Comparison of ENCODE assay signal across 8 cellular contexts in genomic region chr2:32772623-32773221, GRCh38.
DNase-seq lines count a peak whose midpoint lies in the region; ATAC-seq and TF ChIP-seq lines count a peak whose summit lies in the region.

No MANE protein-coding gene starts in this region.

- H3K4me3 ChIP-seq in astrocyte of the spinal cord (ENCODE audit: low read depth, low read length): no peak overlapping the region
- H3K4me3 ChIP-seq in suprapubic skin: no peak overlapping the region

- TF ChIP-seq CTCF in natural killer cell (IDR thresholded peaks at IDR 0.05) (peak; percentile 46), astrocyte of the spinal cord (IDR thresholded peaks at IDR 0.05; ENCODE audit: low read depth, low read length) (peak; percentile 63), suprapubic skin (IDR thresholded peaks at IDR 0.05) (peak; percentile 40 to 41)

- H3K4me1 ChIP-seq in suprapubic skin: peaks cover 9% of the 10 kb centered on the region

- in situ Hi-C loops in astrocyte of the spinal cord (cut with HindIII; ENCODE audit: low sequenced_read_pairs): no loop called here

- intact Hi-C loops in natural killer cell (cut with micrococcal nuclease): no loop called here

- H3K27me3 ChIP-seq in suprapubic skin: no peaks in the 10 kb centered on the region

- H3K36me3 ChIP-seq in suprapubic skin: peaks cover under 1% of the 10 kb centered on the region

- 52% methylated on average over 4 of the region's 4 CpGs for WGBS in suprapubic skin

- no peak overlapping the region for H3K27ac ChIP-seq in suprapubic skin

- ATAC-seq in natural killer cell: no peak
- ATAC-seq in natural killer cell treated with Interleukin-12 subunit alpha and Interleukin-12 subunit beta and Interleukin-15 and Interleukin-18, amount 100 ng/mL, for 72 hours: no peak
- no peak for ATAC-seq in HG03196 (IDR thresholded peaks at IDR 0.05; ENCODE audit: unreplicated experiment)

- no peak overlapping the region for H3K4me3 Mint-ChIP-seq in natural killer cell
- no peak overlapping the region for H3K4me3 Mint-ChIP-seq in natural killer cell treated with Interleukin-12 subunit alpha and Interleukin-12 subunit beta and Interleukin-15 and Interleukin-18, amount 100 ng/mL, for 72 hours

- H3K36me3 Mint-ChIP-seq in natural killer cell: no peaks in the 10 kb centered on the region
- H3K36me3 Mint-ChIP-seq in natural killer cell treated with Interleukin-12 subunit alpha and Interleukin-12 subunit beta and Interleukin-15 and Interleukin-18, amount 100 ng/mL, for 72 hours: no peaks in the 10 kb centered on the region

- no peak for TF ChIP-seq EP300 in suprapubic skin (IDR thresholded peaks at IDR 0.05)

- no peak overlapping the region for H3K27ac Mint-ChIP-seq in natural killer cell
- H3K27ac Mint-ChIP-seq in natural killer cell treated with Interleukin-12 subunit alpha and Interleukin-12 subunit beta and Interleukin-15 and Interleukin-18, amount 100 ng/mL, for 72 hours: no peak overlapping the region

- H3K27me3 Mint-ChIP-seq in natural killer cell (ENCODE audit: low read depth in 2 of 2): no peaks in the 10 kb centered on the region
- H3K27me3 Mint-ChIP-seq in natural killer cell treated with Interleukin-12 subunit alpha and Interleukin-12 subunit beta and Interleukin-15 and Interleukin-18, amount 100 ng/mL, for 72 hours: no peaks in the 10 kb centered on the region

- no peak for DNase-seq in natural killer cell
- DNase-seq in natural killer cell treated with Interleukin-12 subunit alpha and Interleukin-12 subunit beta and Interleukin-15 and Interleukin-18, amount 100 ng/mL, for 72 hours (ENCODE audit: low spot score): no peak
- DNase-seq in NCI-H146 treated with DMSO at 0.1 percent for 48 hours (lab: John Stamatoyannopoulos, UW; ENCODE audit: unreplicated experiment): peak; percentile 5
- DNase-seq in astrocyte of the spinal cord (ENCODE audit: low read depth, low spot score): peak; percentile 67
- DNase-seq in iPS DF 19.7 (ENCODE audit: low read depth, low spot score): peak; percentile 9
- DNase-seq in suprapubic skin (ENCODE audit: low spot score in 2 of 2): no peak
- DNase-seq in stimulated activated CD4-positive, alpha-beta T cell treated with anti-CD3 and anti-CD28 coated beads, Interleukin-2, amount 100 ng/mL, for 48 hours: no peak

- peaks cover 4 to 8% of the 10 kb centered on the region in 2 donors for H3K4me1 Mint-ChIP-seq in natural killer cell
- peaks cover 6% of the 10 kb centered on the region in 2 donors for H3K4me1 Mint-ChIP-seq in natural killer cell treated with Interleukin-12 subunit alpha and Interleukin-12 subunit beta and Interleukin-15 and Interleukin-18, amount 100 ng/mL, for 72 hours (ENCODE audit: low read depth in 2 of 2)

- H3K9me3 Mint-ChIP-seq in natural killer cell: no peaks in the 10 kb centered on the region
- no peaks in the 10 kb centered on the region for H3K9me3 Mint-ChIP-seq in natural killer cell treated with Interleukin-12 subunit alpha and Interleukin-12 subunit beta and Interleukin-15 and Interleukin-18, amount 100 ng/mL, for 72 hours

- H3K9me3 ChIP-seq in suprapubic skin: no peaks in the 10 kb centered on the region

- no peak for TF ChIP-seq POLR2A in suprapubic skin (IDR thresholded peaks at IDR 0.05)

Comparison
In these comparisons a context has a peak if more than half of its experiments do, and no peak if none do; other contexts are left out.
1. DNase-seq: peak in NCI-H146 treated with DMSO at 0.1 percent for 48 hours (single experiment), astrocyte of the spinal cord (single experiment) and iPS DF 19.7 (single experiment); none in natural killer cell (single experiment), natural killer cell treated with Interleukin-12 subunit alpha and Interleukin-12 subunit beta and Interleukin-15 and Interleukin-18, amount 100 ng/mL, for 72 hours (single experiment), suprapubic skin (0 of 2) and stimulated activated CD4-positive, alpha-beta T cell treated with anti-CD3 and anti-CD28 coated beads, Interleukin-2, amount 100 ng/mL, for 48 hours (0 of 2).
2. Peak in every context shown above with its lines, with median percentiles within 50 percentile points of each other: CTCF ChIP-seq.